In genomic region chr12:112151766-112152541, GRCh38 we compare ENCODE assay signal across 13 cellular contexts. TPM values are rescaled to one million over a fixed set of nuclear protein-coding genes. Genes with fewer than 3 reads are reported as not detected.
DNase-seq lines count a peak whose midpoint lies in the region; ATAC-seq and TF ChIP-seq lines count a peak whose summit lies in the region.
"Had no signal": no experiment of that assay in that cellular context is flagged by ENCODE, and none has a peak within 500 bp of the region (broad histone marks: within the 10 kb centered on the region; RNA-seq: fewer than 3 reads in every experiment).

No MANE protein-coding gene starts in this region.

- no peak overlapping the region for H2BK12ac ChIP-seq in H9 (ENCODE audit: insufficient read length, low read depth, low read length)

- no peak overlapping the region for H4K8ac ChIP-seq in H9 (replicated peaks; ENCODE audit: insufficient read length, low read depth, low read length)

- H3K36me3 ChIP-seq in endodermal cell (ENCODE audit: control insufficient read depth, insufficient read depth, low read length), result peaks cover 46% of the 10 kb centered on the region
- H3K36me3 ChIP-seq in Peyer's patch, result peaks cover 2 to 71% (median 3%) of the 10 kb centered on the region in 3 donors

- no peak overlapping the region for H2AFZ ChIP-seq in H9 (ENCODE audit: low read length)

- H3K4me1 Mint-ChIP-seq in activated CD4-positive, alpha-beta memory T cell treated with anti-CD3 and anti-CD28 coated beads for 36 hours (ENCODE audit: low read depth), result peaks cover 2% of the 10 kb centered on the region
- H3K4me1 Mint-ChIP-seq in activated CD4-positive, alpha-beta memory T cell treated with anti-CD3 and anti-CD28 coated beads, Interleukin-2, amount 10 ng/mL, durations not matched to agents 7 days and 5 days, result peaks cover 9% of the 10 kb centered on the region
- H3K4me1 Mint-ChIP-seq in H9 (no peaks in the 10 kb centered on the region), endodermal cell (no peaks in the 10 kb centered on the region)
- H3K4me1 Mint-ChIP-seq in stimulated activated effector memory CD8-positive, alpha-beta T cell treated with anti-CD3 and anti-CD28 coated beads, Interleukin-12 subunit alpha, Interleukin-12 subunit beta, amount 100 ng/mL, for 72 hours, result peaks cover 14% of the 10 kb centered on the region

- H2BK15ac ChIP-seq in H9 (ENCODE audit: low read depth, low read length), result no peak overlapping the region

- H3K4me1 ChIP-seq in H9 (ENCODE audit: insufficient read depth, low read length) (no peaks in the 10 kb centered on the region), endodermal cell (ENCODE audit: control insufficient read depth, insufficient read depth, low read length) (no peaks in the 10 kb centered on the region), Peyer's patch (no peaks in the 10 kb centered on the region)

- no peak for ATAC-seq in stimulated activated effector memory CD8-positive, alpha-beta T cell treated with anti-CD3 and anti-CD28 coated beads, Interleukin-12 subunit alpha, Interleukin-12 subunit beta, amount 100 ng/mL, for 72 hours
- ATAC-seq in HG02763 (IDR thresholded peaks at IDR 0.05; ENCODE audit: unreplicated experiment), result no peak
- no peak for ATAC-seq in GM21576 (IDR thresholded peaks at IDR 0.05; ENCODE audit: unreplicated experiment)
- ATAC-seq: K562 had no signal

- no peak overlapping the region for H2AK5ac ChIP-seq in H9 (ENCODE audit: insufficient read length, low read length)

- peaks cover 20% of the 10 kb centered on the region for H3K9me3 Mint-ChIP-seq in activated CD4-positive, alpha-beta memory T cell treated with anti-CD3 and anti-CD28 coated beads for 36 hours
- peaks cover 6% of the 10 kb centered on the region for H3K9me3 Mint-ChIP-seq in activated CD4-positive, alpha-beta memory T cell treated with anti-CD3 and anti-CD28 coated beads, Interleukin-2, amount 10 ng/mL, durations not matched to agents 7 days and 5 days
- H3K9me3 Mint-ChIP-seq in H9 (peaks cover 4 to 7% of the 10 kb centered on the region in 2 experiments; a peak in 4 of 5 replicates), endodermal cell (peaks cover 21% of the 10 kb centered on the region)
- peaks cover 12% of the 10 kb centered on the region for H3K9me3 Mint-ChIP-seq in stimulated activated effector memory CD8-positive, alpha-beta T cell treated with anti-CD3 and anti-CD28 coated beads, Interleukin-12 subunit alpha, Interleukin-12 subunit beta, amount 100 ng/mL, for 72 hours

- H3K23ac ChIP-seq in H9 (ENCODE audit: insufficient read length, low read depth, low read length), result no peak overlapping the region

- intact Hi-C loops in activated CD4-positive, alpha-beta memory T cell treated with anti-CD3 and anti-CD28 coated beads for 36 hours (cut with micrococcal nuclease), result no loop called here

- no peak overlapping the region for H4K91ac ChIP-seq in H9 (ENCODE audit: insufficient read length, low read depth, low read length)

- no peak for TF ChIP-seq POLR2A in Peyer's patch (IDR thresholded peaks at IDR 0.05)

- no peak overlapping the region for H3K4ac ChIP-seq in H9 (ENCODE audit: low read depth, low read length)

- POLR2A ChIA-PET in activated CD4-positive, alpha-beta memory T cell treated with anti-CD3 and anti-CD28 coated beads for 36 hours (lab: Charles Lee), result no interaction called here
- POLR2A ChIA-PET in activated CD4-positive, alpha-beta memory T cell treated with anti-CD3 and anti-CD28 coated beads, Interleukin-2, amount 10 ng/mL, durations not matched to agents 7 days and 5 days (lab: Charles Lee), result interaction anchor here (0.8 to 1.3 kb wide), 2 partner anchors 19 to 21 kb away, joined by 3 to 4 read pairs; no protein-coding TSS in a partner anchor

- no peak overlapping the region for H3K4me3 ChIP-seq in endodermal cell (ENCODE audit: low read length)
- H3K4me3 ChIP-seq in Peyer's patch, result no peak overlapping the region
- H3K4me3 ChIP-seq: K562 had no signal

- H3K14ac ChIP-seq in H9 (ENCODE audit: insufficient read depth, low read length), result no peak overlapping the region

- no peak overlapping the region for H3K56ac ChIP-seq in H9 (ENCODE audit: insufficient read length, low read depth, low read length)

- no peaks in the 10 kb centered on the region for H3K9me3 ChIP-seq in H9 (ENCODE audit: control insufficient read depth, low read depth, low read length)
- peaks cover 9% of the 10 kb centered on the region for H3K9me3 ChIP-seq in endodermal cell (ENCODE audit: control insufficient read depth, low read length)
- H3K9me3 ChIP-seq in Peyer's patch, result no peaks in the 10 kb centered on the region
- H3K9me3 ChIP-seq: SK-N-SH had no signal

- peaks cover 69% of the 10 kb centered on the region for H3K36me3 Mint-ChIP-seq in activated CD4-positive, alpha-beta memory T cell treated with anti-CD3 and anti-CD28 coated beads for 36 hours
- H3K36me3 Mint-ChIP-seq in activated CD4-positive, alpha-beta memory T cell treated with anti-CD3 and anti-CD28 coated beads, Interleukin-2, amount 10 ng/mL, durations not matched to agents 7 days and 5 days (ENCODE audit: low read depth), result peaks cover 76% of the 10 kb centered on the region
- H3K36me3 Mint-ChIP-seq in H9 (ENCODE audit: insufficient read depth in 1 of 3, low read depth in 3 of 3) (peaks cover 43 to 79% (median 69%) of the 10 kb centered on the region in 3 experiments; a peak in 6 of 7 replicates), endodermal cell (ENCODE audit: low read depth) (peaks cover 73% of the 10 kb centered on the region)
- H3K36me3 Mint-ChIP-seq in stimulated activated effector memory CD8-positive, alpha-beta T cell treated with anti-CD3 and anti-CD28 coated beads, Interleukin-12 subunit alpha, Interleukin-12 subunit beta, amount 100 ng/mL, for 72 hours, result peaks cover 92% of the 10 kb centered on the region

- H3K9ac ChIP-seq in H9 (ENCODE audit: extremely low read depth, insufficient read length, low read length), result no peak overlapping the region
- H3K9ac ChIP-seq in endodermal cell (ENCODE audit: extremely low read depth, low read length, poor library complexity, severe bottlenecking), result no peak overlapping the region
- H3K9ac ChIP-seq: SK-N-SH had no signal

- no peak overlapping the region for H4K5ac ChIP-seq in H9 (ENCODE audit: insufficient read length, low read depth, low read length)

- no CpG with 5 or more reads among the region's 11 CpGs for WGBS in H9 (ENCODE audit: extremely low coverage, insufficient read length, low lambda C conversion rate)
- WGBS in endodermal cell (ENCODE audit: insufficient coverage in 1 of 2, insufficient read length in 1 of 2), 2 experiments, result 94 to 100% methylated on average over 4 to 11 of the region's 11 CpGs

- H3T11ph ChIP-seq in H9 (ENCODE audit: low read length), result no peak overlapping the region

- no peak overlapping the region for H2BK120ac ChIP-seq in H9 (ENCODE audit: low read depth, low read length, poor library complexity, severe bottlenecking)

- H3K27ac Mint-ChIP-seq in activated CD4-positive, alpha-beta memory T cell treated with anti-CD3 and anti-CD28 coated beads for 36 hours, result peak overlapping the region; percentile 39
- H3K27ac Mint-ChIP-seq in activated CD4-positive, alpha-beta memory T cell treated with anti-CD3 and anti-CD28 coated beads, Interleukin-2, amount 10 ng/mL, durations not matched to agents 7 days and 5 days, result no peak overlapping the region
- peak overlapping the region in 2 of 3 experiments; percentile 58 to 69; a peak in 3 of 7 replicates for H3K27ac Mint-ChIP-seq in H9
- peak overlapping the region; percentile 45 for H3K27ac Mint-ChIP-seq in endodermal cell
- H3K27ac Mint-ChIP-seq in stimulated activated effector memory CD8-positive, alpha-beta T cell treated with anti-CD3 and anti-CD28 coated beads, Interleukin-12 subunit alpha, Interleukin-12 subunit beta, amount 100 ng/mL, for 72 hours, result peak overlapping the region; percentile 87

- no peaks in the 10 kb centered on the region for H3K27me3 Mint-ChIP-seq in activated CD4-positive, alpha-beta memory T cell treated with anti-CD3 and anti-CD28 coated beads for 36 hours
- no peaks in the 10 kb centered on the region for H3K27me3 Mint-ChIP-seq in activated CD4-positive, alpha-beta memory T cell treated with anti-CD3 and anti-CD28 coated beads, Interleukin-2, amount 10 ng/mL, durations not matched to agents 7 days and 5 days
- no peaks in the 10 kb centered on the region for H3K27me3 Mint-ChIP-seq in H9 (ENCODE audit: low read depth)
- H3K27me3 Mint-ChIP-seq in endodermal cell (ENCODE audit: insufficient read depth), result no peaks in the 10 kb centered on the region

- no peak overlapping the region for H3K18ac ChIP-seq in H9 (ENCODE audit: insufficient read length, low read depth, low read length)

- H3K79me2 ChIP-seq in H9 (ENCODE audit: insufficient read depth, low read length), result no peaks in the 10 kb centered on the region

- no peak overlapping the region for H2BK5ac ChIP-seq in H9 (ENCODE audit: insufficient read length, low read length)

- no peak overlapping the region for H3K27ac ChIP-seq in H9 (ENCODE audit: insufficient read length, low read depth, low read length)
- H3K27ac ChIP-seq in endodermal cell (ENCODE audit: low read depth, low read length), result no peak overlapping the region
- no peak overlapping the region for H3K27ac ChIP-seq in Peyer's patch

- CTCF ChIA-PET in activated CD4-positive, alpha-beta memory T cell treated with anti-CD3 and anti-CD28 coated beads for 36 hours (lab: Charles Lee), result interaction anchor here (0.9 kb wide), 1 partner anchor 48 kb away, joined by 3 read pairs; no protein-coding TSS in a partner anchor
- CTCF ChIA-PET in activated CD4-positive, alpha-beta memory T cell treated with anti-CD3 and anti-CD28 coated beads, Interleukin-2, amount 10 ng/mL, durations not matched to agents 7 days and 5 days (lab: Charles Lee), result interaction anchor here (0.6 kb wide), 1 partner anchor 45 kb away, joined by 3 read pairs; no protein-coding TSS in a partner anchor

- H3K4me3 Mint-ChIP-seq in activated CD4-positive, alpha-beta memory T cell treated with anti-CD3 and anti-CD28 coated beads for 36 hours, result no peak overlapping the region
- H3K4me3 Mint-ChIP-seq in activated CD4-positive, alpha-beta memory T cell treated with anti-CD3 and anti-CD28 coated beads, Interleukin-2, amount 10 ng/mL, durations not matched to agents 7 days and 5 days, result no peak overlapping the region
- H3K4me3 Mint-ChIP-seq in H9 (no peak overlapping the region), endodermal cell (no peak overlapping the region)
- H3K4me3 Mint-ChIP-seq in stimulated activated effector memory CD8-positive, alpha-beta T cell treated with anti-CD3 and anti-CD28 coated beads, Interleukin-12 subunit alpha, Interleukin-12 subunit beta, amount 100 ng/mL, for 72 hours, result no peak overlapping the region

- DNase-seq in activated CD4-positive, alpha-beta memory T cell treated with anti-CD3 and anti-CD28 coated beads for 36 hours, result peak; percentile 5
- no peak for DNase-seq in activated CD4-positive, alpha-beta memory T cell treated with anti-CD3 and anti-CD28 coated beads, Interleukin-2, amount 10 ng/mL, durations not matched to agents 7 days and 5 days
- DNase-seq in H9 (no peak), endodermal cell (peak; percentile 33), Peyer's patch (no peak)
- no peak for DNase-seq in stimulated activated effector memory CD8-positive, alpha-beta T cell treated with anti-CD3 and anti-CD28 coated beads, Interleukin-12 subunit alpha, Interleukin-12 subunit beta, amount 100 ng/mL, for 72 hours (ENCODE audit: low spot score in 2 of 2)
- DNase-seq: amniotic stem cell, NCI-H1092, NCI-H69, SK-N-SH had no signal

- no peaks in the 10 kb centered on the region for H3K79me1 ChIP-seq in H9 (ENCODE audit: insufficient read depth, low read depth, low read length, poor library complexity, severe bottlenecking)

- no peak overlapping the region for H2BK20ac ChIP-seq in H9 (ENCODE audit: low read depth, low read length, poor library complexity, severe bottlenecking)

- no peak overlapping the region for H3K4me2 ChIP-seq in H9 (ENCODE audit: insufficient read depth, insufficient read length, low read length)
- H3K4me2 ChIP-seq: SK-N-SH had no signal

- TF ChIP-seq CTCF in H9 (conservative IDR thresholded peaks at IDR 0.05) (no peak), endodermal cell (conservative IDR thresholded peaks at IDR 0.05) (no peak), Peyer's patch (IDR thresholded peaks at IDR 0.05) (no peak)

- no peaks in the 10 kb centered on the region for H4K20me1 ChIP-seq in H9 (ENCODE audit: control insufficient read depth, insufficient read depth, insufficient read length)

- no peaks in the 10 kb centered on the region for H3K23me2 ChIP-seq in H9 (ENCODE audit: insufficient read length, low read depth, low read length, poor library complexity, severe bottlenecking)

- H3K27me3 ChIP-seq in H9 (ENCODE audit: insufficient read depth, low read length) (no peaks in the 10 kb centered on the region), endodermal cell (ENCODE audit: control insufficient read depth, insufficient read depth, low read length, poor library complexity, severe bottlenecking) (no peaks in the 10 kb centered on the region), Peyer's patch (no peaks in the 10 kb centered on the region)

RNA-seq across cellular contexts. Expression of gene TRAFD1, which starts 26.6 kb away (rescaled TPM):
- total RNA-seq in activated CD4-positive, alpha-beta memory T cell treated with anti-CD3 and anti-CD28 coated beads for 36 hours, result 10 to 100 TPM; 56.4 to 61.8 TPM
- 10 to 100 TPM; 74.8 to 75.5 TPM for total RNA-seq in activated CD4-positive, alpha-beta memory T cell treated with anti-CD3 and anti-CD28 coated beads, Interleukin-2, amount 10 ng/mL, durations not matched to agents 7 days and 5 days
- total RNA-seq in H9 (2021) (32.0 and 32.9 TPM in 2 replicates), endodermal cell (10 to 100 TPM; 25.2 to 28.9 TPM), Peyer's patch (10 to 100 TPM; 19.4 to 95.7 (median 30.5) TPM)
- 37.6 TPM for polyA plus RNA-seq in endodermal cell (2013, experiment 1 of 2)
- 32.3 TPM for polyA plus RNA-seq in endodermal cell (2013, experiment 2 of 2)

RNA-seq across cellular contexts. Expression of gene NAA25, which starts 43.4 kb away (rescaled TPM):
- total RNA-seq in activated CD4-positive, alpha-beta memory T cell treated with anti-CD3 and anti-CD28 coated beads for 36 hours, result 10 to 100 TPM; 41.7 to 43.3 TPM
- 10 to 100 TPM; 24.2 to 25.0 TPM for total RNA-seq in activated CD4-positive, alpha-beta memory T cell treated with anti-CD3 and anti-CD28 coated beads, Interleukin-2, amount 10 ng/mL, durations not matched to agents 7 days and 5 days
- total RNA-seq in H9 (2021) (54.3 and 57.1 TPM in 2 replicates), endodermal cell (10 to 100 TPM; 34.2 to 36.3 TPM), Peyer's patch (10 to 100 TPM; 18.9 to 25.6 (median 22.2) TPM)
- 23.2 TPM for polyA plus RNA-seq in endodermal cell (2013, experiment 1 of 2)
- polyA plus RNA-seq in endodermal cell (2013, experiment 2 of 2), result 20.1 TPM

Comparison
In these comparisons a context has a peak if more than half of its experiments do, and no peak if none do; other contexts are left out.
1. DNase-seq: peak in activated CD4-positive, alpha-beta memory T cell treated with anti-CD3 and anti-CD28 coated beads for 36 hours (single experiment) and endodermal cell (single experiment); none in activated CD4-positive, alpha-beta memory T cell treated with anti-CD3 and anti-CD28 coated beads, Interleukin-2, amount 10 ng/mL, durations not matched to agents 7 days and 5 days (single experiment), H9 (single experiment), stimulated activated effector memory CD8-positive, alpha-beta T cell treated with anti-CD3 and anti-CD28 coated beads, Interleukin-12 subunit alpha, Interleukin-12 subunit beta, amount 100 ng/mL, for 72 hours (0 of 2) and Peyer's patch (0 of 3).